ENCODE assay signal across 1 cellular context in genomic region chr3:43405888-43406636, GRCh38.
TF ChIP-seq lines count a peak whose summit lies in the region.

No MANE protein-coding gene starts in this region.

TF ChIP-seq in IMR-90, 13 proteins besides CTCF, POLR2A, EP300 and RAD21 (continued from another document):
- TF ChIP-seq ELK1 (IDR thresholded peaks at IDR 0.05; ENCODE audit: borderline replicate concordance, low read depth, low read length) (no peak), SMC3 (IDR thresholded peaks at IDR 0.05; ENCODE audit: low read depth, low read length) (no peak), MXI1 (IDR thresholded peaks at IDR 0.05; ENCODE audit: borderline replicate concordance, low read depth, low read length) (no peak), NFE2L2 (IDR thresholded peaks at IDR 0.05; ENCODE audit: low read depth, low read length) (peak; percentile 29; the same call in 1 of the 2 replicates), BHLHE40 (IDR thresholded peaks at IDR 0.05; ENCODE audit: low read depth, low read length) (0 out of 2 replicates have a peak, but pooled peaks have one; percentile 12), CEBPB (IDR thresholded peaks at IDR 0.05; ENCODE audit: low read depth, low read length) (no peak), RFX5 (IDR thresholded peaks at IDR 0.05; ENCODE audit: low read depth, low read length) (no peak), MAZ (IDR thresholded peaks at IDR 0.05; ENCODE audit: borderline replicate concordance, low read depth, low read length) (peak; percentile 35; the same call in 1 of the 2 replicates)
TF ChIP-seq in IMR-90: peak in this region for 5.
